ENCODE assay signal across 9 cellular contexts in the genomic region with DNA sequence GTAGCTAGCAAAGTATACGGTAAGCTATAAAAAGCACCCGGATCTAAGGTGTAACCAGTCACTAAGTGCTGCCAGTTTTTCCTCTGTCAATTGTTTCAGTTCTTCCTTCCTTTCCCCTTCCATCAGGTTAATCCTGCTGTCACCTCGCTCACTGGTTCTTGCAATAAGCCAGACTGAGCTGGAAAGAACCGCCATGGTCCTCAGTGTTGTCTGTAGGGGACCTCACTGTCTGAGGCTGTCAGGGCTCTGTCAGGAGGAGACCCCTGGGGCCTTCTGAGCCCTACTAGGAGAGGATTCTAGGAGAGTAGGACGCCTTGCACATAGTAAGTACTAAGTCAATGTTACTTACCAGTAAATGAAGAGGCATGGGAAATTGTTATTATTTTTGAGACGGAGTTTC. TPM values are rescaled to one million over a fixed set of nuclear protein-coding genes. Genes with fewer than 3 reads are reported as not detected.
DNase-seq lines count a peak whose midpoint lies in the region; TF ChIP-seq lines count a peak whose summit lies in the region.
"Had no signal": no experiment of that assay in that cellular context is flagged by ENCODE, and none has a peak within 500 bp of the region (broad histone marks: within the 10 kb centered on the region; RNA-seq: fewer than 3 reads in every experiment).

No MANE protein-coding gene starts in this region.

- H3K27me3 Mint-ChIP-seq in endothelial cell (ENCODE audit: unreplicated experiment): peaks cover 5% of the 10 kb centered on the region

- H3K27me3 ChIP-seq in OCI-LY3 (ENCODE audit: low read depth, low read length) (no peaks in the 10 kb centered on the region), rectal smooth muscle tissue (ENCODE audit: control insufficient read depth, insufficient read depth, low read length) (no peaks in the 10 kb centered on the region)

- no peak overlapping the region for H2AFZ ChIP-seq in OCI-LY3 (ENCODE audit: low read depth, low read length)

- peak overlapping the region; percentile 78 for H3K27ac Mint-ChIP-seq in endothelial cell (ENCODE audit: unreplicated experiment)

- H3K27ac ChIP-seq in OCI-LY3 (ENCODE audit: low read length) (peak overlapping the region; percentile 24), rectal smooth muscle tissue (ENCODE audit: low read depth, low read length) (no peak overlapping the region), caudate nucleus (ENCODE audit: low read depth, low read length) (no peak overlapping the region)

- H3K9ac ChIP-seq in OCI-LY3 (ENCODE audit: low read length) (peak overlapping the region; percentile 90), rectal smooth muscle tissue (ENCODE audit: low read length) (no peak overlapping the region)

- H3K4me3 ChIP-seq in GM08714 (ENCODE audit: low read length) (peak overlapping the region; percentile 86; the same call in 1 of the 2 replicates), OCI-LY3 (ENCODE audit: low read length) (peak overlapping the region; percentile 86), rectal smooth muscle tissue (ENCODE audit: low read length) (peak overlapping the region; percentile 95)

- H3K36me3 Mint-ChIP-seq in endothelial cell (ENCODE audit: low read depth, unreplicated experiment): peaks cover 22% of the 10 kb centered on the region

- H3K36me3 ChIP-seq in OCI-LY3 (replicated peaks; ENCODE audit: low read depth, low read length): peaks cover 45% of the 10 kb centered on the region
- no peaks in the 10 kb centered on the region for H3K36me3 ChIP-seq in rectal smooth muscle tissue (ENCODE audit: control insufficient read depth, insufficient read depth, low read length)

- TF ChIP-seq CTCF in OCI-LY3 (IDR thresholded peaks at IDR 0.05; ENCODE audit: low read depth, low read length) (no peak), endothelial cell (IDR thresholded peaks at IDR 0.05; ENCODE audit: unreplicated experiment) (no peak)

- DNase-seq in endothelial cell (ENCODE audit: low spot score) (no peak), NOMO-1 (lab: John Stamatoyannopoulos, UW; ENCODE audit: unreplicated experiment in 2 of 2) (no peak), caudate nucleus (lab: John Stamatoyannopoulos, UW) (no peak), DMS79 (lab: John Stamatoyannopoulos, UW) (no peak)
- DNase-seq: H7; NK-92 treated with Interleukin-12 subunit alpha and Interleukin-12 subunit beta, amount 100 ng/mL, for 24 hours had no signal

- peaks cover 6% of the 10 kb centered on the region; the same call in 1 of the 2 replicates for H3K9me3 ChIP-seq in OCI-LY3 (ENCODE audit: insufficient read depth, low read length)

- peaks cover 59% of the 10 kb centered on the region for H3K79me2 ChIP-seq in OCI-LY3 (ENCODE audit: low read length)

- peaks cover 34% of the 10 kb centered on the region for H3K4me1 ChIP-seq in OCI-LY3 (ENCODE audit: low read length)
- H3K4me1 ChIP-seq in rectal smooth muscle tissue (ENCODE audit: control insufficient read depth, insufficient read depth, low read length): peaks cover 5% of the 10 kb centered on the region

- H4K20me1 ChIP-seq in OCI-LY3 (ENCODE audit: insufficient read depth, low read length): no peaks in the 10 kb centered on the region

- no peaks in the 10 kb centered on the region for H3K9me3 Mint-ChIP-seq in endothelial cell (ENCODE audit: unreplicated experiment)

- peak overlapping the region; percentile 93 for H3K4me3 Mint-ChIP-seq in endothelial cell (ENCODE audit: unreplicated experiment)

- peak overlapping the region; percentile 67 for H3K4me2 ChIP-seq in OCI-LY3 (ENCODE audit: low read length)

- peaks cover 25% of the 10 kb centered on the region for H3K4me1 Mint-ChIP-seq in endothelial cell (ENCODE audit: unreplicated experiment)

RNA-seq across cellular contexts. Expression of a gene that starts 1.4 kb away (rescaled TPM):
- 25.3 TPM for total RNA-seq in endothelial cell (ENCODE audit: unreplicated experiment)

RNA-seq across cellular contexts. Expression of a gene that starts 23.0 kb away (rescaled TPM):
- 57.7 TPM for total RNA-seq in endothelial cell (ENCODE audit: unreplicated experiment)
